In genomic region chr1:235329139-235329808, GRCh38 we compare ENCODE assay signal across 8 cellular contexts. TPM values are rescaled to one million over a fixed set of nuclear protein-coding genes. Genes with fewer than 3 reads are reported as not detected.
A peak's percentile ranks its signal among the peaks of the same experiment; 100 is the strongest.
DNase-seq lines count a peak whose midpoint lies in the region; ATAC-seq, FAIRE-seq and TF ChIP-seq lines count a peak whose summit lies in the region.

No MANE protein-coding gene starts in this region.

- no peaks in the 10 kb centered on the region for H3K27me3 ChIP-seq in IMR-90 (ENCODE audit: control insufficient read depth, insufficient read depth, low read length)
- H3K27me3 ChIP-seq in H1 (replicated peaks in 1 of 4; ENCODE audit: control insufficient read depth in 3 of 4, extremely low read depth in 1 of 4, insufficient read depth in 3 of 4, low read length in 3 of 4): no peaks in the 10 kb centered on the region
- no peaks in the 10 kb centered on the region for H3K27me3 ChIP-seq in tibial nerve

- H3K56ac ChIP-seq in IMR-90 (ENCODE audit: extremely low read depth, insufficient read depth, low read length): peak overlapping the region; percentile 90
- H3K56ac ChIP-seq in H1 (replicated peaks; ENCODE audit: insufficient read length, low read depth, low read length): peak overlapping the region; percentile 13

- H3K4ac ChIP-seq in IMR-90 (ENCODE audit: low read depth, low read length) (peak overlapping the region; percentile 93), H1 (replicated peaks; ENCODE audit: insufficient read length, low read depth, low read length) (no peak overlapping the region)

- H4K20me1 ChIP-seq in IMR-90 (ENCODE audit: insufficient read depth, low read length) (peaks cover 38% of the 10 kb centered on the region), H1 (replicated peaks in 1 of 2; ENCODE audit: control insufficient read depth in 1 of 2, insufficient read depth in 2 of 2, low read length in 2 of 2) (peaks cover 0 to 6% of the 10 kb centered on the region in 2 experiments)

- BruUV-seq in Calu3 (replicated peaks; lab: Mats Ljungman, UMichigan) (no TSS peak), IMR-90 (replicated peaks; lab: Mats Ljungman, UMichigan) (TSS peak; percentile 37)

- H3K4me1 Mint-ChIP-seq in Calu3 (ENCODE audit: low read depth, unreplicated experiment): peaks cover 14% of the 10 kb centered on the region
- peaks cover 16 to 38% (median 30%) of the 10 kb centered on the region in 4 donors for H3K4me1 Mint-ChIP-seq in naive thymus-derived CD8-positive, alpha-beta T cell

- H3K4me3 ChIP-seq in IMR-90 (ENCODE audit: insufficient read depth, low read depth, low read length): peak overlapping the region; percentile 70
- peak overlapping the region; percentile 78 to 95 (median 86) for H3K4me3 ChIP-seq in H1 (ENCODE audit: extremely low read depth in 1 of 4, insufficient read depth in 2 of 4, low read depth in 3 of 4, low read length in 4 of 4)
- peak overlapping the region; percentile 48 to 88 (median 56) for H3K4me3 ChIP-seq in tibial nerve

- no peak for FAIRE-seq in H1 (lab: Jason Lieb, UNC)

- ATAC-seq in GM19468 (IDR thresholded peaks at IDR 0.05; ENCODE audit: extremely low read depth, unreplicated experiment) (peak; percentile 16), IMR-90 (ENCODE audit: low read depth) (0 out of 2 replicates have a peak, but pooled peaks have one; percentile 3), sciatic nerve (no peak)
- ATAC-seq in activated CD4-positive, CD25-positive, alpha-beta regulatory T cell treated with anti-CD3 and anti-CD28 coated beads, Interleukin-2, amount 50 U/mL, for 24 hours: peak; percentile 8 to 21
- ATAC-seq in naive thymus-derived CD8-positive, alpha-beta T cell: peak; percentile 7 to 16

- H3K9me1 ChIP-seq in IMR-90 (ENCODE audit: insufficient read depth, low read length): no peaks in the 10 kb centered on the region; the same call in 1 of the 2 replicates

- CTCF ChIA-PET in Calu3 (lab: Charles Lee): interaction anchor here (1.0 to 1.8 kb wide), 2 partner anchors 33 to 86 kb away, joined by 3 to 6 read pairs; no protein-coding TSS in a partner anchor
- CTCF ChIA-PET in IMR-90 (lab: Yijun Ruan, JAX): interaction anchor here (1.5 kb wide), 2 partner anchors 71 to 86 kb away, joined by 3 read pairs; no protein-coding TSS in a partner anchor
- CTCF ChIA-PET in H1 (lab: Charles Lee; ENCODE audit: partially characterized antibody): interaction anchor here (0.8 to 5.1 kb wide), 5 partner anchors 8 to 87 kb away, joined by 3 to 34 read pairs (median 4); no protein-coding TSS in a partner anchor

- H2BK20ac ChIP-seq in IMR-90 (ENCODE audit: low read depth, low read length): no peak overlapping the region
- H2BK20ac ChIP-seq in H1 (ENCODE audit: low read length): no peak overlapping the region

- WGBS in IMR-90 (ENCODE audit: extremely low coverage in 2 of 2, insufficient read length in 1 of 2), 2 experiments: 0% methylated on average over 14 of the region's 20 CpGs; no CpG with 5 or more reads in 1 of the 2 experiments
- WGBS in H1 (ENCODE audit: extremely low coverage in 1 of 2, insufficient coverage in 1 of 2, insufficient read length in 1 of 2, insufficient replicate concordance in 2 of 2, low coverage in 1 of 2, low lambda C conversion rate in 2 of 2, missing lambda C conversion rate in 1 of 2), 2 experiments: 5% methylated on average over 20 of the region's 20 CpGs; no CpG with 5 or more reads in 1 of the 2 experiments
- whole genome bisulfite sequencing in tibial nerve, 2 donors: 1% methylated on average over 20 of the region's 20 CpGs

- intact Hi-C loops in Calu3 (cut with micrococcal nuclease; ENCODE audit: unreplicated experiment): loop anchor here (2.0 to 5.0 kb wide), 3 partner anchors 38 to 173 kb away; partner anchors contain the start of genes B3GALNT2 and TBCE
- intact Hi-C loops in IMR-90 (cut with micrococcal nuclease): loop anchor here (1.0 kb wide), 2 partner anchors 38 to 86 kb away; partner anchors contain the start of gene TBCE
- intact Hi-C loops in sciatic nerve (cut with DNase I): no loop called here

- H4K91ac ChIP-seq in IMR-90 (ENCODE audit: insufficient read depth, low read depth, low read length) (peak overlapping the region; percentile 79), H1 (replicated peaks; ENCODE audit: insufficient read length, low read length) (no peak overlapping the region)

- DNase-seq in Calu3: peak; percentile 46
- DNase-seq in IMR-90: peak; percentile 45
- peak in 1 of 2 experiments; percentile 55 for DNase-seq in H1 (ENCODE audit: low read depth in 1 of 2, low spot score in 2 of 2)
- DNase-seq in naive thymus-derived CD8-positive, alpha-beta T cell: peak in 9 of 10 donors; percentile 12 to 69 (median 47)
- DNase-seq in tibial nerve (ENCODE audit: low spot score in 2 of 2): peak in 1 of 2 donors; percentile 16
- no peak for DNase-seq in sciatic nerve (ENCODE audit: low spot score)

- no peak overlapping the region; the same call in 1 of the 2 replicates for H2BK12ac ChIP-seq in H1 (ENCODE audit: low read depth, low read length)

- H3K14ac ChIP-seq in IMR-90 (replicated peaks; ENCODE audit: low read depth, low read length) (peak overlapping the region; percentile 92), H1 (ENCODE audit: insufficient read length) (no peak overlapping the region)

- H4K5ac ChIP-seq in IMR-90 (ENCODE audit: low read depth, low read length) (peak overlapping the region; percentile 21; the same call in 1 of the 2 replicates), H1 (ENCODE audit: insufficient read length, low read depth, low read length) (no peak overlapping the region)

- H2AK5ac ChIP-seq in IMR-90 (ENCODE audit: low read depth, low read length): peak overlapping the region; percentile 8
- H2AK5ac ChIP-seq in H1 (ENCODE audit: low read depth, low read length): no peak overlapping the region; the same call in 1 of the 2 replicates

- no peak for TF ChIP-seq EP300 in H1 (IDR thresholded peaks at IDR 0.05; ENCODE audit: borderline replicate concordance in 1 of 2, low read depth in 2 of 2, low read length in 2 of 2)
- no peak for TF ChIP-seq EP300 in tibial nerve (IDR thresholded peaks at IDR 0.05)

- TF ChIP-seq RAD21 in IMR-90 (IDR thresholded peaks at IDR 0.05; ENCODE audit: low read length): peak; percentile 18; the same call in 1 of the 2 replicates
- TF ChIP-seq RAD21 in H1 (IDR thresholded peaks at IDR 0.05 in 1 of 2, conservative IDR thresholded peaks at IDR 0.05 in 1 of 2; ENCODE audit: low read depth in 2 of 2, low read length in 2 of 2): no peak

- POLR2A ChIA-PET in IMR-90 (lab: Charles Lee; ENCODE audit: unreplicated experiment) (no interaction called here), H1 (lab: Charles Lee; ENCODE audit: partially characterized antibody) (interaction anchor here (0.7 to 6.8 kb wide), 22 partner anchors 10 to 200 kb away, joined by 3 to 39 read pairs (median 4); partner anchors contain the start of genes B3GALNT2, TBCE and TOMM20)
- POLR2A ChIA-PET in naive thymus-derived CD8-positive, alpha-beta T cell (lab: Charles Lee): interaction anchor here (0.7 to 2.3 kb wide), 7 partner anchors 26 to 718 kb away, joined by 3 to 6 read pairs (median 4); partner anchors contain the start of gene RBM34

- dilution Hi-C loops in IMR-90 (cut with HindIII; ENCODE audit: low sequenced_read_pairs, unreplicated experiment): no loop called here

- H2BK120ac ChIP-seq in IMR-90 (ENCODE audit: low read depth, low read length) (peak overlapping the region; percentile 28), H1 (replicated peaks; ENCODE audit: low read depth, low read length) (no peak overlapping the region)

- no peaks in the 10 kb centered on the region; the same call in 1 of the 2 replicates for H3K4me1 ChIP-seq in IMR-90 (ENCODE audit: control insufficient read depth, insufficient read depth, low read length)
- H3K4me1 ChIP-seq in H1 (replicated peaks in 1 of 4; ENCODE audit: control insufficient read depth in 3 of 4, insufficient read depth in 4 of 4, low read length in 3 of 4): peaks cover 0 to 8% (median 1%) of the 10 kb centered on the region in 4 experiments; a peak in 3 of 7 replicates
- peaks cover 0 to 71% (median 48%) of the 10 kb centered on the region in 4 donors for H3K4me1 ChIP-seq in tibial nerve

- no peaks in the 10 kb centered on the region for H3K36me3 ChIP-seq in IMR-90 (ENCODE audit: control insufficient read depth, insufficient read depth, low read length)
- H3K36me3 ChIP-seq in H1 (ENCODE audit: control insufficient read depth in 2 of 4, insufficient read depth in 4 of 4, low read length in 3 of 4): peaks cover 0 to 8% (median 0%) of the 10 kb centered on the region in 4 experiments; a peak in 2 of 8 replicates
- no peaks in the 10 kb centered on the region for H3K36me3 ChIP-seq in tibial nerve

- TF ChIP-seq POLR2A in IMR-90 (IDR thresholded peaks at IDR 0.05; ENCODE audit: low read depth, low read length) (no peak), H1 (IDR thresholded peaks at IDR 0.05; ENCODE audit: control extremely low read depth in 1 of 2, low read depth in 2 of 2, low read length in 2 of 2) (no peak), tibial nerve (IDR thresholded peaks at IDR 0.05) (no peak)

- TF ChIP-seq CTCF in Calu3 (IDR thresholded peaks at IDR 0.05; ENCODE audit: unreplicated experiment) (no peak), IMR-90 (conservative IDR thresholded peaks at IDR 0.05; ENCODE audit: low read depth, low read length) (no peak), H1 (IDR thresholded peaks at IDR 0.05; ENCODE audit: control extremely low read depth in 1 of 3, insufficient read depth in 1 of 3, low read depth in 1 of 3, low read length in 3 of 3) (0 out of 4 replicates have a peak, but pooled peaks of 1 of the 3 experiments have one; percentile 5), tibial nerve (IDR thresholded peaks at IDR 0.05) (no peak)

- peaks cover 21 to 86% of the 10 kb centered on the region in 2 experiments for H3K79me2 ChIP-seq in H1 (ENCODE audit: control insufficient read depth in 1 of 2, insufficient read depth in 2 of 2, low read length in 2 of 2)

- H3K9ac ChIP-seq in IMR-90 (ENCODE audit: low read depth, low read length) (peak overlapping the region; percentile 98), H1 (replicated peaks in 1 of 4; ENCODE audit: extremely low read depth in 1 of 4, low read depth in 3 of 4, low read length in 3 of 4) (peak overlapping the region; percentile 86 to 99 (median 97))

- no peaks in the 10 kb centered on the region for H3K9me3 Mint-ChIP-seq in Calu3 (ENCODE audit: low read depth, unreplicated experiment)
- peaks cover 0 to 1% (median 0%) of the 10 kb centered on the region in 9 donors for H3K9me3 Mint-ChIP-seq in naive thymus-derived CD8-positive, alpha-beta T cell

- H3K4me3 Mint-ChIP-seq in Calu3 (ENCODE audit: low read depth, unreplicated experiment): no peak overlapping the region
- H3K4me3 Mint-ChIP-seq in naive thymus-derived CD8-positive, alpha-beta T cell: no peak overlapping the region

- H2BK5ac ChIP-seq in IMR-90 (ENCODE audit: low read depth, low read length, poor library complexity, severe bottlenecking): peak overlapping the region; percentile 83
- peak overlapping the region; percentile 97 for H2BK5ac ChIP-seq in H1 (ENCODE audit: low read depth, low read length)

- peak overlapping the region; percentile 67 to 83 for H4K8ac ChIP-seq in IMR-90 (ENCODE audit: low read depth in 2 of 2, low read length in 2 of 2)
- H4K8ac ChIP-seq in H1 (ENCODE audit: extremely low read depth, insufficient read depth, low read length): no peak overlapping the region

- H2AK9ac ChIP-seq in IMR-90 (replicated peaks; ENCODE audit: low read depth, low read length, poor library complexity): peak overlapping the region; percentile 90

- peaks cover 5% of the 10 kb centered on the region for H3K23me2 ChIP-seq in H1 (ENCODE audit: low read depth, low read length)

- in situ Hi-C loops in IMR-90 (cut with MboI; ENCODE audit: low sequenced_read_pairs): no loop called here

- H3K4me2 ChIP-seq in IMR-90 (ENCODE audit: low read depth, low read length) (peak overlapping the region; percentile 98), H1 (ENCODE audit: insufficient read depth in 1 of 2, low read depth in 2 of 2, low read length in 2 of 2) (peak overlapping the region; percentile 73 to 96)

- H2BK15ac ChIP-seq in IMR-90 (ENCODE audit: low read depth, low read length) (no peak overlapping the region), H1 (ENCODE audit: low read length) (no peak overlapping the region)

- no peaks in the 10 kb centered on the region for H3K36me3 Mint-ChIP-seq in Calu3 (ENCODE audit: insufficient read depth, unreplicated experiment)
- peaks cover 0 to 26% (median 6%) of the 10 kb centered on the region in 3 donors for H3K36me3 Mint-ChIP-seq in naive thymus-derived CD8-positive, alpha-beta T cell

- H3K9me3 ChIP-seq in IMR-90 (ENCODE audit: control insufficient read depth, insufficient read depth, low read length) (no peaks in the 10 kb centered on the region), H1 (ENCODE audit: insufficient read depth in 2 of 2, low read depth in 1 of 2, low read length in 1 of 2) (no peaks in the 10 kb centered on the region), tibial nerve (no peaks in the 10 kb centered on the region)

- H3K18ac ChIP-seq in IMR-90 (ENCODE audit: low read depth, low read length) (peak overlapping the region; percentile 49), H1 (ENCODE audit: extremely low read depth, low read length) (peak overlapping the region; percentile 73; the same call in 1 of the 2 replicates)

- H3K27ac ChIP-seq in IMR-90 (ENCODE audit: insufficient read depth, low read length) (peak overlapping the region; percentile 94), H1 (ENCODE audit: low read depth, low read length) (peak overlapping the region; percentile 88), tibial nerve (peak overlapping the region; percentile 83 to 98 (median 90))

- H3K27ac Mint-ChIP-seq in Calu3 (ENCODE audit: unreplicated experiment): no peak overlapping the region
- no peak overlapping the region for H3K27ac Mint-ChIP-seq in naive thymus-derived CD8-positive, alpha-beta T cell

- H3K79me1 ChIP-seq in IMR-90 (ENCODE audit: low read depth in 1 of 2, low read length in 2 of 2): peaks cover 0 to 31% of the 10 kb centered on the region in 2 experiments; a peak in 3 of 4 replicates
- H3K79me1 ChIP-seq in H1 (ENCODE audit: low read depth, low read length): no peaks in the 10 kb centered on the region

- H3K23ac ChIP-seq in IMR-90 (ENCODE audit: low read depth, low read length): peak overlapping the region; percentile 93
- no peak overlapping the region for H3K23ac ChIP-seq in H1 (ENCODE audit: insufficient read length)

- no peaks in the 10 kb centered on the region for H3K27me3 Mint-ChIP-seq in Calu3 (ENCODE audit: unreplicated experiment)
- no peaks in the 10 kb centered on the region for H3K27me3 Mint-ChIP-seq in naive thymus-derived CD8-positive, alpha-beta T cell

- peak overlapping the region; percentile 97 for H2AFZ ChIP-seq in IMR-90 (replicated peaks; ENCODE audit: low read length, poor library complexity)
- H2AFZ ChIP-seq in H1 (ENCODE audit: low read length): peak overlapping the region; percentile 6; the same call in 1 of the 2 replicates

RNA-seq across cellular contexts. Expression of gene GGPS1, which starts 0.9 kb away (rescaled TPM):
- 40.5 and 45.6 TPM in 2 replicates for total RNA-seq in Calu3 (2022)
- 21.5 and 23.1 TPM in 2 replicates for total RNA-seq in IMR-90 (2012; rRNA removed)
- 11.9 and 16.4 TPM in 2 replicates for polyA plus RNA-seq in IMR-90 (2012; rRNA removed)
- polyA plus RNA-seq in IMR-90 (2012; cell fraction: cytosol; rRNA removed): 2.2 TPM in 2 replicates
- 0.34 and 5.8 TPM in 2 replicates for polyA plus RNA-seq in IMR-90 (2012; cell fraction: nucleus; rRNA removed; ENCODE audit: low replicate concordance)
- total RNA-seq in H1 (2021; fragmentation: NEBNext Ultra II Directional; extraction: Animal tissue kit (Norgen Biotek cat#: 25700)): 40.4 and 43.6 TPM in 2 replicates
- 10.9 and 20.9 TPM in 2 replicates for polyA plus RNA-seq in H1 (2011; rRNA removed)
- polyA plus RNA-seq in H1 (2011; cell fraction: cytosol; rRNA removed): 22.2 TPM
- 12.5 TPM for polyA plus RNA-seq in H1 (2011; cell fraction: nucleus; rRNA removed)
- 21.1 to 34.1 TPM (median 24.2 TPM) in 4 replicates for polyA plus RNA-seq in H1 (2012, experiment 1 of 2)
- 4.3 TPM for polyA plus RNA-seq in H1 (2012, experiment 2 of 2)
- 29.1 TPM for polyA plus RNA-seq in H1 (2013, experiment 1 of 2)
- polyA plus RNA-seq in H1 (2013, experiment 2 of 2): 31.8 TPM
- polyA minus RNA-seq in H1 (2011; rRNA and poly(A)+ RNA removed): 29.0 and 29.3 TPM in 2 replicates
- polyA minus RNA-seq in H1 (2011; cell fraction: cytosol; rRNA and poly(A)+ RNA removed): 11.0 TPM
- 14.6 TPM for polyA minus RNA-seq in H1 (2011; cell fraction: nucleus; rRNA and poly(A)+ RNA removed)
- total RNA-seq in naive thymus-derived CD8-positive, alpha-beta T cell: 10 to 100 TPM; 55.1 to 55.3 TPM
- polyA plus RNA-seq in naive thymus-derived CD8-positive, alpha-beta T cell: 10 to 100 TPM; 43.7 to 69.4 (median 57.3) TPM
- total RNA-seq in tibial nerve: 10 to 100 TPM; 12.9 to 26.2 (median 15.7) TPM
- total RNA-seq in sciatic nerve: 28.0 TPM

RNA-seq across cellular contexts. Expression of gene ARID4B, which starts 1.3 kb away (rescaled TPM):
- total RNA-seq in Calu3 (2022) (46.3 and 56.6 TPM in 2 replicates), IMR-90 (2012; rRNA removed) (16.0 and 23.9 TPM in 2 replicates), tibial nerve (10 to 100 TPM; 41.6 to 58.8 (median 46.8) TPM), sciatic nerve (61.3 TPM)
- polyA plus RNA-seq in IMR-90 (2012; rRNA removed) (7.0 and 8.5 TPM in 2 replicates), H1 (2011; rRNA removed) (3.3 and 5.1 TPM in 2 replicates)
- polyA plus RNA-seq in IMR-90 (2012; cell fraction: cytosol; rRNA removed): 1.0 and 1.3 TPM in 2 replicates
- 2.8 and 17.8 TPM in 2 replicates for polyA plus RNA-seq in IMR-90 (2012; cell fraction: nucleus; rRNA removed; ENCODE audit: low replicate concordance)
- 28.8 and 29.2 TPM in 2 replicates for total RNA-seq in H1 (2021; fragmentation: NEBNext Ultra II Directional; extraction: Animal tissue kit (Norgen Biotek cat#: 25700))
- polyA plus RNA-seq in H1 (2011; cell fraction: cytosol; rRNA removed): 8.3 TPM
- polyA plus RNA-seq in H1 (2011; cell fraction: nucleus; rRNA removed): 20.1 TPM
- 15.0 to 19.7 TPM (median 16.4 TPM) in 4 replicates for polyA plus RNA-seq in H1 (2012, experiment 1 of 2)
- polyA plus RNA-seq in H1 (2012, experiment 2 of 2): 1.1 TPM
- polyA plus RNA-seq in H1 (2013, experiment 1 of 2): 21.7 TPM
- 21.9 TPM for polyA plus RNA-seq in H1 (2013, experiment 2 of 2)
- polyA minus RNA-seq in H1 (2011; rRNA and poly(A)+ RNA removed): 20.5 and 20.9 TPM in 2 replicates
- polyA minus RNA-seq in H1 (2011; cell fraction: cytosol; rRNA and poly(A)+ RNA removed): 18.4 TPM
- polyA minus RNA-seq in H1 (2011; cell fraction: nucleus; rRNA and poly(A)+ RNA removed): 52.9 TPM
- 100 to 1,000 TPM in 1 of 2 experiments, 10 to 100 TPM in 1; 92.2 to 105 TPM for total RNA-seq in naive thymus-derived CD8-positive, alpha-beta T cell
- polyA plus RNA-seq in naive thymus-derived CD8-positive, alpha-beta T cell: 10 to 100 TPM; 37.4 to 58.0 (median 52.8) TPM

RNA-seq across cellular contexts. Expression of gene TBCE, which starts 38.0 kb away (rescaled TPM):
- total RNA-seq in Calu3 (2022) (19.0 and 31.3 TPM in 2 replicates), IMR-90 (2012; rRNA removed) (26.7 and 33.1 TPM in 2 replicates), tibial nerve (10 to 100 TPM; 19.3 to 33.9 (median 26.8) TPM), sciatic nerve (27.9 TPM)
- polyA plus RNA-seq in IMR-90 (2012; rRNA removed) (21.6 and 25.3 TPM in 2 replicates), H1 (2011; rRNA removed) (14.5 and 22.7 TPM in 2 replicates)
- 3.6 and 8.4 TPM in 2 replicates for polyA plus RNA-seq in IMR-90 (2012; cell fraction: cytosol; rRNA removed)
- 5.6 and 43.9 TPM in 2 replicates for polyA plus RNA-seq in IMR-90 (2012; cell fraction: nucleus; rRNA removed; ENCODE audit: low replicate concordance)
- total RNA-seq in H1 (2021; fragmentation: NEBNext Ultra II Directional; extraction: Animal tissue kit (Norgen Biotek cat#: 25700)): 42.9 and 44.1 TPM in 2 replicates
- polyA plus RNA-seq in H1 (2011; cell fraction: cytosol; rRNA removed): 31.6 TPM
- polyA plus RNA-seq in H1 (2011; cell fraction: nucleus; rRNA removed): 12.4 TPM
- polyA plus RNA-seq in H1 (2012, experiment 1 of 2): 39.7 to 72.2 TPM (median 46.4 TPM) in 4 replicates
- polyA plus RNA-seq in H1 (2012, experiment 2 of 2): 14.9 TPM
- polyA plus RNA-seq in H1 (2013, experiment 1 of 2): 41.5 TPM
- 45.3 TPM for polyA plus RNA-seq in H1 (2013, experiment 2 of 2)
- 18.5 and 26.1 TPM in 2 replicates for polyA minus RNA-seq in H1 (2011; rRNA and poly(A)+ RNA removed)
- polyA minus RNA-seq in H1 (2011; cell fraction: cytosol; rRNA and poly(A)+ RNA removed): 14.9 TPM
- polyA minus RNA-seq in H1 (2011; cell fraction: nucleus; rRNA and poly(A)+ RNA removed): 17.2 TPM
- total RNA-seq in naive thymus-derived CD8-positive, alpha-beta T cell: 10 to 100 TPM; 21.9 to 29.5 TPM
- 10 to 100 TPM; 11.9 to 14.6 (median 12.6) TPM for polyA plus RNA-seq in naive thymus-derived CD8-positive, alpha-beta T cell
